ENCODE assay signal across 25 cellular contexts in genomic region chr1:109754738-109755137, GRCh38. TPM values are rescaled to one million over a fixed set of nuclear protein-coding genes. Genes with fewer than 3 reads are reported as not detected.
"Had no signal": no experiment of that assay in that cellular context is flagged by ENCODE, and none has a peak within 500 bp of the region (broad histone marks: within the 10 kb centered on the region; RNA-seq: fewer than 3 reads in every experiment).

No MANE protein-coding gene starts in this region.

- ATAC-seq: activated naive CD4-positive, alpha-beta T cell treated with anti-CD3 and anti-CD28 coated beads, Interleukin-2, amount 50 U/mL, for 72 hours; activated naive CD8-positive, alpha-beta T cell treated with anti-CD3 and anti-CD28 coated beads, Interleukin-2, amount 50 U/mL, for 24 hours; activated T-cell treated with anti-CD3 and anti-CD28 coated beads, Interleukin-2, amount 50 U/mL, for 4 hours; body of pancreas; Panc1 had no signal

- H3K4me3 Mint-ChIP-seq: activated CD4-positive, alpha-beta memory T cell treated with anti-CD3 and anti-CD28 coated beads for 36 hours; activated CD4-positive, alpha-beta T cell treated with anti-CD3 and anti-CD28 coated beads, Interleukin-2, amount 10 ng/mL, durations not matched to agents 7 days and 5 days; activated naive CD8-positive, alpha-beta T cell treated with anti-CD3 and anti-CD28 coated beads, Interleukin-2, amount 50 U/mL, for 24 hours; activated T-cell treated with anti-CD3 and anti-CD28 coated beads, Interleukin-2, amount 50 U/mL, for 4 hours; T-helper 1 cell treated with Interleukin-12 subunit alpha and Interleukin-12 subunit beta and Interleukin-4 antibody, amounts not matched to agents 30 μg/mL and 1 μg/mL, for 36 hours had no signal

- H3K9me3 Mint-ChIP-seq: activated CD4-positive, alpha-beta memory T cell treated with anti-CD3 and anti-CD28 coated beads for 36 hours; activated CD4-positive, alpha-beta T cell treated with anti-CD3 and anti-CD28 coated beads, Interleukin-2, amount 10 ng/mL, durations not matched to agents 7 days and 5 days; activated naive CD4-positive, alpha-beta T cell treated with anti-CD3 and anti-CD28 coated beads, Interleukin-2, amount 50 U/mL, for 72 hours; activated naive CD8-positive, alpha-beta T cell treated with anti-CD3 and anti-CD28 coated beads, Interleukin-2, amount 50 U/mL, for 24 hours; activated T-cell treated with anti-CD3 and anti-CD28 coated beads, Interleukin-2, amount 50 U/mL, for 4 hours; T-helper 1 cell treated with Interleukin-12 subunit alpha and Interleukin-12 subunit beta and Interleukin-4 antibody, amounts not matched to agents 30 μg/mL and 1 μg/mL, for 36 hours had no signal

- H3K4me1 Mint-ChIP-seq: activated CD4-positive, alpha-beta T cell treated with anti-CD3 and anti-CD28 coated beads, Interleukin-2, amount 10 ng/mL, durations not matched to agents 7 days and 5 days; activated naive CD8-positive, alpha-beta T cell treated with anti-CD3 and anti-CD28 coated beads, Interleukin-2, amount 50 U/mL, for 24 hours had no signal

- H3K4me3 ChIP-seq: ascending aorta, body of pancreas, MG63 had no signal

- H3K27ac ChIP-seq: ascending aorta, body of pancreas had no signal

- H3K36me3 ChIP-seq: ascending aorta, MG63 had no signal

- H3K27me3 ChIP-seq: ascending aorta, body of pancreas, MG63 had no signal

- H3K9me3 ChIP-seq: ascending aorta, body of pancreas, MG63 had no signal

- H3K4me1 ChIP-seq: ascending aorta, body of pancreas had no signal

- DNase-seq: activated CD4-positive, alpha-beta memory T cell treated with anti-CD3 and anti-CD28 coated beads for 36 hours; activated CD4-positive, alpha-beta T cell treated with anti-CD3 and anti-CD28 coated beads, Interleukin-2, amount 10 ng/mL, durations not matched to agents 7 days and 5 days; activated CD8-positive, alpha-beta memory T cell treated with anti-CD3 and anti-CD28 coated beads for 24 hours; activated effector memory CD4-positive, alpha-beta T cell treated with anti-CD3 and anti-CD28 coated beads, Interleukin-2, amount 50 U/mL, for 16 hours; activated naive CD4-positive, alpha-beta T cell treated with Interleukin-2 at 50 U/mL for 16 hours; activated naive CD8-positive, alpha-beta T cell treated with anti-CD3 and anti-CD28 coated beads, Interleukin-2, amount 50 U/mL, for 24 hours; activated T-cell treated with anti-CD3 and anti-CD28 coated beads, Interleukin-2, amount 50 U/mL, for 4 hours; amniotic stem cell; body of pancreas; MG63; NCI-H1105 treated with DMSO at 0.1 percent for 48 hours; NCI-H1436 treated with DMSO at 0.1 percent for 48 hours; NCI-H187; NCI-H2081; NCI-H510A treated with DMSO at 0.1 percent for 48 hours; NCI-H69; NK-92 treated with Interleukin-12 subunit alpha and Interleukin-12 subunit beta, amount 100 ng/mL, for 24 hours; OCI-M1; RPMI8226; SHP77 had no signal

- H3K36me3 Mint-ChIP-seq: activated CD4-positive, alpha-beta memory T cell treated with anti-CD3 and anti-CD28 coated beads for 36 hours; activated naive CD4-positive, alpha-beta T cell treated with anti-CD3 and anti-CD28 coated beads, Interleukin-2, amount 50 U/mL, for 72 hours had no signal

- H3K27ac Mint-ChIP-seq: activated CD4-positive, alpha-beta memory T cell treated with anti-CD3 and anti-CD28 coated beads for 36 hours; activated CD4-positive, alpha-beta T cell treated with anti-CD3 and anti-CD28 coated beads, Interleukin-2, amount 10 ng/mL, durations not matched to agents 7 days and 5 days; activated naive CD4-positive, alpha-beta T cell treated with anti-CD3 and anti-CD28 coated beads, Interleukin-2, amount 50 U/mL, for 72 hours; activated naive CD8-positive, alpha-beta T cell treated with anti-CD3 and anti-CD28 coated beads, Interleukin-2, amount 50 U/mL, for 24 hours; T-helper 1 cell treated with Interleukin-12 subunit alpha and Interleukin-12 subunit beta and Interleukin-4 antibody, amounts not matched to agents 30 μg/mL and 1 μg/mL, for 36 hours had no signal

RNA-seq across cellular contexts. Expression of gene EPS8L3, which starts 9.0 kb away (rescaled TPM):
- total RNA-seq: activated CD4-positive, alpha-beta memory T cell treated with anti-CD3 and anti-CD28 coated beads for 36 hours; activated CD4-positive, alpha-beta T cell treated with anti-CD3 and anti-CD28 coated beads, Interleukin-2, amount 10 ng/mL, durations not matched to agents 7 days and 5 days; activated naive CD4-positive, alpha-beta T cell treated with anti-CD3 and anti-CD28 coated beads, Interleukin-2, amount 50 U/mL, for 72 hours; activated T-cell treated with anti-CD3 and anti-CD28 coated beads, Interleukin-2, amount 50 U/mL, for 4 hours; ascending aorta; SK-MEL-5 had no signal

RNA-seq across cellular contexts. Expression of gene GSTM5, which starts 42.7 kb away (rescaled TPM):
- total RNA-seq: activated CD4-positive, alpha-beta memory T cell treated with anti-CD3 and anti-CD28 coated beads for 36 hours; SK-MEL-5 had no signal
